8 cellular contexts compared by ENCODE assay signal in genomic region chr14:75278422-75279152, GRCh38. TPM values are rescaled to one million over a fixed set of nuclear protein-coding genes. Genes with fewer than 3 reads are reported as not detected.
A peak's percentile ranks its signal among the peaks of the same experiment; 100 is the strongest.
DNase-seq lines count a peak whose midpoint lies in the region; ATAC-seq and TF ChIP-seq lines count a peak whose summit lies in the region.

FOS (plus strand) TSS chr14:75278828; CDS start chr14:75278983, 155 bp downstream.

- peak within 1 kb of the TSS; percentile 88 for H3K4me3 Mint-ChIP-seq in natural killer cell treated with Interleukin-12 subunit alpha and Interleukin-12 subunit beta and Interleukin-15 and Interleukin-18, amount 100 ng/mL, for 72 hours

- peaks cover 20% of the 10 kb centered on the region for H3K4me1 ChIP-seq in RWPE2 (ENCODE audit: insufficient read depth, poor library complexity, severe bottlenecking)

- no peaks in the 10 kb centered on the region for H3K9me3 ChIP-seq in RWPE2 (ENCODE audit: severe bottlenecking)

- TF ChIP-seq CTCF in RWPE2 (IDR thresholded peaks at IDR 0.05; ENCODE audit: poor library complexity, severe bottlenecking) (no peak), fibroblast of pulmonary artery (IDR thresholded peaks at IDR 0.05; ENCODE audit: low read length, missing control alignments) (no peak)

- DNase-seq in ELF-1 (ENCODE audit: low read depth, low spot score) (peak; percentile 96), H7 (peak; percentile 99), M059J (ENCODE audit: low read depth) (peak; percentile 91), RWPE2 (ENCODE audit: low spot score) (peak; percentile 94), fibroblast of pulmonary artery (ENCODE audit: low read depth) (peak; percentile 98)
- peak; percentile 80 for DNase-seq in activated T-helper 9 cell treated with anti-CD3 and anti-CD28 coated beads, Interleukin-2, amount 50 U/mL, for 16 hours (ENCODE audit: low read depth)
- peak; percentile 90 for DNase-seq in natural killer cell treated with Interleukin-12 subunit alpha and Interleukin-12 subunit beta and Interleukin-15 and Interleukin-18, amount 100 ng/mL, for 72 hours (ENCODE audit: low spot score)
- peak; percentile 87 for DNase-seq in stimulated activated naive CD4-positive, alpha-beta T cell treated with Interleukin-2 at 50 U/mL for 16 hours (lab: John Stamatoyannopoulos, UW)

- H3K27me3 ChIP-seq in H7 (ENCODE audit: control insufficient read depth, insufficient read depth, low read length): peaks cover 15% of the 10 kb centered on the region
- H3K27me3 ChIP-seq in RWPE2 (ENCODE audit: insufficient read depth, poor library complexity, severe bottlenecking): no peaks in the 10 kb centered on the region

- peaks cover 1% of the 10 kb centered on the region; the same call in 1 of the 2 replicates for H3K36me3 ChIP-seq in H7 (replicated peaks; ENCODE audit: control insufficient read depth, insufficient read depth, low read length)
- H3K36me3 ChIP-seq in RWPE2 (ENCODE audit: low read depth): peaks cover 38% of the 10 kb centered on the region

- peak; percentile 68 for ATAC-seq in RWPE2 (ENCODE audit: low read depth)
- peak; percentile 90 to 91 for ATAC-seq in natural killer cell treated with Interleukin-12 subunit alpha and Interleukin-12 subunit beta and Interleukin-15 and Interleukin-18, amount 100 ng/mL, for 72 hours

- peaks cover 42 to 53% of the 10 kb centered on the region in 2 donors for H3K4me1 Mint-ChIP-seq in natural killer cell treated with Interleukin-12 subunit alpha and Interleukin-12 subunit beta and Interleukin-15 and Interleukin-18, amount 100 ng/mL, for 72 hours (ENCODE audit: low read depth in 2 of 2)

- H3K4me3 ChIP-seq in H7 (ENCODE audit: insufficient read depth, low read depth, low read length) (peak within 1 kb of the TSS; percentile 85), RWPE2 (ENCODE audit: severe bottlenecking) (peak within 1 kb of the TSS; percentile 83), fibroblast of pulmonary artery (replicated peaks; ENCODE audit: low read depth, low read length) (peak within 1 kb of the TSS; percentile 98)

- H3K9me3 Mint-ChIP-seq in natural killer cell treated with Interleukin-12 subunit alpha and Interleukin-12 subunit beta and Interleukin-15 and Interleukin-18, amount 100 ng/mL, for 72 hours: no peaks in the 10 kb centered on the region

- peak within 1 kb of the TSS; percentile 82 for H3K27ac ChIP-seq in RWPE2 (ENCODE audit: poor library complexity, severe bottlenecking)

- peaks cover 9 to 17% of the 10 kb centered on the region in 2 donors for H3K27me3 Mint-ChIP-seq in natural killer cell treated with Interleukin-12 subunit alpha and Interleukin-12 subunit beta and Interleukin-15 and Interleukin-18, amount 100 ng/mL, for 72 hours

- peaks cover 6% of the 10 kb centered on the region for H3K36me3 Mint-ChIP-seq in natural killer cell treated with Interleukin-12 subunit alpha and Interleukin-12 subunit beta and Interleukin-15 and Interleukin-18, amount 100 ng/mL, for 72 hours

- peak within 1 kb of the TSS; percentile 84 to 91 for H3K27ac Mint-ChIP-seq in natural killer cell treated with Interleukin-12 subunit alpha and Interleukin-12 subunit beta and Interleukin-15 and Interleukin-18, amount 100 ng/mL, for 72 hours

RNA-seq across cellular contexts. Expression of gene FOS, which starts in this region (rescaled TPM):
- 14.2 and 217 TPM in 2 replicates for total RNA-seq in H7 (2014; rRNA removed; shearing (Covaris generic))
- total RNA-seq in M059J (2014; rRNA removed; shearing (Covaris generic)): 24.0 and 31.6 TPM in 2 replicates
- 10 to 100 TPM; 25.3 to 35.2 TPM for total RNA-seq in natural killer cell treated with Interleukin-12 subunit alpha and Interleukin-12 subunit beta and Interleukin-15 and Interleukin-18, amount 100 ng/mL, for 72 hours

Comparison
In these comparisons a context has a peak if more than half of its experiments do, and no peak if none do; other contexts are left out.
1. Peak in every context shown above with its lines: DNase-seq, ATAC-seq, H3K4me3 ChIP-seq and H3K27ac ChIP-seq.